9 cellular contexts compared by ENCODE assay signal in the genomic region with DNA sequence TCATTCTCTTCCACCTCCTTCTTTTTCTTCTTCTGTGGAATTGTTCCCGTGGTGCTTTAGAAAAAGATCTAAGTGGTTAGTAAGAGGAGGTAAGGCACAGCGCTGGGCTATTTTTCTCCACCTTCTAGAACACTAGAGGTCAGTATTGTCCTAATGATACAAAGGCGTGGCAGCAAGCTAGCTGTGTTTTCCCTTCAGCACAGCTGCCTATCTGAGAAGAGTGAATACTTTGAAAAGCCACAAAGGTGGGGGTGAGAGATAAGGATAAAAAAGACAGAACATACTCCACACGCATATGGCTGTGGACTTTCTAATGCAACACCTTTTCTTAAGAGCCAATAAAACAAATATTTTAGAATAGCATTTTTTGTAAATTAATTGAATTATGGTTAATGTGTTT. TPM values are rescaled to one million over a fixed set of nuclear protein-coding genes. Genes with fewer than 3 reads are reported as not detected.
DNase-seq lines count a peak whose midpoint lies in the region; ATAC-seq and TF ChIP-seq lines count a peak whose summit lies in the region.
"Had no signal": no experiment of that assay in that cellular context is flagged by ENCODE, and none has a peak within 500 bp of the region (broad histone marks: within the 10 kb centered on the region; RNA-seq: fewer than 3 reads in every experiment).

No MANE protein-coding gene starts in this region.

- no peak overlapping the region for H3K4me3 Mint-ChIP-seq in Calu3 (ENCODE audit: low read depth, unreplicated experiment)
- H3K4me3 Mint-ChIP-seq: IgD-negative memory B cell had no signal

- H3K27me3 ChIP-seq in HL-60 (ENCODE audit: insufficient read depth, poor library complexity, severe bottlenecking) (peaks cover 15% of the 10 kb centered on the region), body of pancreas (peaks cover 0 to 14% of the 10 kb centered on the region in 2 donors), vagina (peaks cover 5% of the 10 kb centered on the region)

- no peak overlapping the region for H3K27ac Mint-ChIP-seq in Calu3 (ENCODE audit: unreplicated experiment)
- H3K27ac Mint-ChIP-seq: IgD-negative memory B cell had no signal

- H3K4me3 ChIP-seq in HL-60 (replicated peaks; ENCODE audit: insufficient read depth, low read length): no peak overlapping the region
- no peak overlapping the region for H3K4me3 ChIP-seq in body of pancreas
- no peak overlapping the region for H3K4me3 ChIP-seq in vagina

- H3K9me3 Mint-ChIP-seq in Calu3 (ENCODE audit: low read depth, unreplicated experiment): peaks cover 4% of the 10 kb centered on the region
- H3K9me3 Mint-ChIP-seq: IgD-negative memory B cell had no signal

- no peaks in the 10 kb centered on the region for H3K27me3 Mint-ChIP-seq in Calu3 (ENCODE audit: unreplicated experiment)

- CTCF ChIA-PET in Calu3 (lab: Charles Lee): no interaction called here

- H3K4me1 ChIP-seq in body of pancreas (peaks cover 10% of the 10 kb centered on the region), vagina (no peaks in the 10 kb centered on the region)

- TF ChIP-seq CTCF in Calu3 (IDR thresholded peaks at IDR 0.05; ENCODE audit: unreplicated experiment) (no peak), HL-60 (IDR thresholded peaks at IDR 0.05; ENCODE audit: insufficient read depth, low read length) (peak; percentile 38), body of pancreas (IDR thresholded peaks at IDR 0.05) (peak; percentile 8 to 63 (median 58)), vagina (IDR thresholded peaks at IDR 0.05) (peak in 1 of 3 experiments; percentile 5)

- intact Hi-C loops in Calu3 (cut with micrococcal nuclease; ENCODE audit: unreplicated experiment) (no loop called here), body of pancreas (cut with DNase I) (no loop called here), left colon (cut with DNase I, micrococcal nuclease) (no loop called here), vagina (cut with DNase I) (no loop called here)

- H3K27ac ChIP-seq in HL-60 (replicated peaks) (no peak overlapping the region), body of pancreas (no peak overlapping the region), vagina (no peak overlapping the region)

- no peaks in the 10 kb centered on the region for H3K36me3 ChIP-seq in body of pancreas (replicated peaks in 1 of 2; ENCODE audit: insufficient read depth in 1 of 2, low read depth in 2 of 2)
- H3K36me3 ChIP-seq in vagina: no peaks in the 10 kb centered on the region

- no peak for TF ChIP-seq POLR2A in body of pancreas (IDR thresholded peaks at IDR 0.05)
- TF ChIP-seq POLR2A in vagina (IDR thresholded peaks at IDR 0.05): no peak

- H3K36me3 Mint-ChIP-seq in Calu3 (ENCODE audit: insufficient read depth, unreplicated experiment): no peaks in the 10 kb centered on the region
- H3K36me3 Mint-ChIP-seq: IgD-negative memory B cell had no signal

- no peaks in the 10 kb centered on the region for H3K4me1 Mint-ChIP-seq in Calu3 (ENCODE audit: low read depth, unreplicated experiment)
- H3K4me1 Mint-ChIP-seq: IgD-negative memory B cell had no signal

- no TSS peak for BruUV-seq in Calu3 (replicated peaks; lab: Mats Ljungman, UMichigan)

- DNase-seq in Calu3: peak; percentile 14
- peak in 1 of 2 experiments; percentile 14 for DNase-seq in HL-60 (ENCODE audit: low read depth in 1 of 2, low spot score in 1 of 2)
- DNase-seq in NCI-H524 treated with DMSO at 0.1 percent for 48 hours (lab: John Stamatoyannopoulos, UW): peak; percentile 61
- DNase-seq in body of pancreas: peak; percentile 21 to 43 (median 37)
- DNase-seq in left colon: peak in 1 of 2 donors; percentile 12
- no peak for DNase-seq in stimulated activated naive CD4-positive, alpha-beta T cell (lab: John Stamatoyannopoulos, UW)
- DNase-seq in vagina (ENCODE audit: extremely low spot score in 2 of 2): no peak

- WGBS in body of pancreas, 2 donors: 1% methylated on average over 4 of the region's 4 CpGs

- no peaks in the 10 kb centered on the region for H3K9me3 ChIP-seq in body of pancreas
- no peaks in the 10 kb centered on the region for H3K9me3 ChIP-seq in vagina

- ATAC-seq in GM19455 (IDR thresholded peaks at IDR 0.05; ENCODE audit: unreplicated experiment): peak; percentile 76
- ATAC-seq in body of pancreas: peak; percentile 67
- ATAC-seq in left colon: peak; percentile 73

RNA-seq across cellular contexts. Expression of a gene that starts 2.1 kb away (rescaled TPM):
- total RNA-seq in Calu3 (2022) (not detected in 2 replicates), body of pancreas (under 1 TPM; 0.26 to 0.33 TPM), left colon (under 1 TPM in 1 of 2 donors, not detected in 1; 0.08 TPM), vagina (not detected)

Comparison
In these comparisons a context has a peak if more than half of its experiments do, and no peak if none do; other contexts are left out.
1. DNase-seq: peak in Calu3 (single experiment), NCI-H524 treated with DMSO at 0.1 percent for 48 hours (single experiment) and body of pancreas (4 of 4); none in stimulated activated naive CD4-positive, alpha-beta T cell (0 of 6) and vagina (0 of 2).
2. Peak in every context shown above with its lines, with median percentiles within 50 percentile points of each other: ATAC-seq.